15 cellular contexts compared by ENCODE assay signal in genomic region chr13:53601181-53601580, GRCh38.
DNase-seq lines count a peak whose midpoint lies in the region; ATAC-seq and TF ChIP-seq lines count a peak whose summit lies in the region.
"Had no signal": no experiment of that assay in that cellular context is flagged by ENCODE, and none has a peak within 500 bp of the region (broad histone marks: within the 10 kb centered on the region; RNA-seq: fewer than 3 reads in every experiment).

No MANE protein-coding gene starts in this region.

- intact Hi-C loops in lower lobe of right lung (cut with DNase I) = no loop called here

- DNase-seq in NCI-H82 (lab: John Stamatoyannopoulos, UW) (peak; percentile 37), NCI-H82 treated with DMSO at 0.1 percent for 48 hours (lab: John Stamatoyannopoulos, UW; ENCODE audit: unreplicated experiment) (no peak), nephron progenitor cell (no peak), progenitor cell of endocrine pancreas (ENCODE audit: low spot score, unreplicated experiment) (no peak), lower lobe of right lung (no peak), mesothelial cell of epicardium (ENCODE audit: low spot score in 2 of 2, unreplicated experiment in 2 of 2) (no peak), GM03348 (ENCODE audit: low spot score) (no peak)
- DNase-seq: AML-193; Calu3; CD8-positive, alpha-beta T cell; DMS79 treated with DMSO at 0.1 percent for 48 hours; GF-D8; H9 had no signal

- H3K4me1 Mint-ChIP-seq in nephron progenitor cell = peaks cover 7% of the 10 kb centered on the region
- H3K4me1 Mint-ChIP-seq in progenitor cell of endocrine pancreas (ENCODE audit: low read depth) = peaks cover 21% of the 10 kb centered on the region
- H3K4me1 Mint-ChIP-seq in mesothelial cell of epicardium = peaks cover 1% of the 10 kb centered on the region
- H3K4me1 Mint-ChIP-seq: H9 had no signal

- H3K4me3 Mint-ChIP-seq in nephron progenitor cell (no peak overlapping the region), progenitor cell of endocrine pancreas (ENCODE audit: low read depth) (no peak overlapping the region), mesothelial cell of epicardium (no peak overlapping the region)
- H3K4me3 Mint-ChIP-seq: CD8-positive, alpha-beta T cell; H9 had no signal

- H3K36me3 Mint-ChIP-seq in nephron progenitor cell (ENCODE audit: low read depth) (no peaks in the 10 kb centered on the region), progenitor cell of endocrine pancreas (ENCODE audit: insufficient read depth) (peaks cover 1% of the 10 kb centered on the region), mesothelial cell of epicardium (no peaks in the 10 kb centered on the region)
- H3K36me3 Mint-ChIP-seq: CD8-positive, alpha-beta T cell had no signal

- TF ChIP-seq CTCF in nephron progenitor cell (IDR thresholded peaks at IDR 0.05) = no peak
- TF ChIP-seq CTCF in progenitor cell of endocrine pancreas (IDR thresholded peaks at IDR 0.05; ENCODE audit: unreplicated experiment) = no peak
- no peak for TF ChIP-seq CTCF in lower lobe of right lung (IDR thresholded peaks at IDR 0.05)
- TF ChIP-seq CTCF in mesothelial cell of epicardium (IDR thresholded peaks at IDR 0.05; ENCODE audit: unreplicated experiment) = no peak

- H3K36me3 ChIP-seq in lower lobe of right lung = no peaks in the 10 kb centered on the region

- H3K27ac Mint-ChIP-seq in nephron progenitor cell = peak overlapping the region; percentile 3
- H3K27ac Mint-ChIP-seq in progenitor cell of endocrine pancreas = peak overlapping the region; percentile 9
- H3K27ac Mint-ChIP-seq in mesothelial cell of epicardium = no peak overlapping the region
- H3K27ac Mint-ChIP-seq: CD8-positive, alpha-beta T cell; H9 had no signal

- H3K27me3 Mint-ChIP-seq in nephron progenitor cell (ENCODE audit: low read depth, poor library complexity) = no peaks in the 10 kb centered on the region
- H3K27me3 Mint-ChIP-seq in progenitor cell of endocrine pancreas = no peaks in the 10 kb centered on the region
- H3K27me3 Mint-ChIP-seq in mesothelial cell of epicardium (ENCODE audit: low read depth) = no peaks in the 10 kb centered on the region

- no peak overlapping the region for H3K27ac ChIP-seq in lower lobe of right lung
- H3K27ac ChIP-seq: 22Rv1, A549 had no signal

- no peaks in the 10 kb centered on the region for H3K4me1 ChIP-seq in lower lobe of right lung
- H3K4me1 ChIP-seq: A549 had no signal

- no peak for ATAC-seq in lower lobe of right lung
- ATAC-seq: A549; CD8-positive, alpha-beta T cell had no signal

- no peak overlapping the region for H3K4me3 ChIP-seq in lower lobe of right lung
- H3K4me3 ChIP-seq: A549 had no signal

- no peaks in the 10 kb centered on the region for H3K9me3 ChIP-seq in lower lobe of right lung
- H3K9me3 ChIP-seq: A549 had no signal

- H3K9me3 Mint-ChIP-seq in nephron progenitor cell (peaks cover 8% of the 10 kb centered on the region), progenitor cell of endocrine pancreas (ENCODE audit: low read depth) (peaks cover 10% of the 10 kb centered on the region), mesothelial cell of epicardium (peaks cover 15% of the 10 kb centered on the region)
- H3K9me3 Mint-ChIP-seq: H9 had no signal

- H3K27me3 ChIP-seq in lower lobe of right lung (ENCODE audit: low read depth) = no peaks in the 10 kb centered on the region
